Comparison of ENCODE assay signal across 8 cellular contexts in the genomic region with DNA sequence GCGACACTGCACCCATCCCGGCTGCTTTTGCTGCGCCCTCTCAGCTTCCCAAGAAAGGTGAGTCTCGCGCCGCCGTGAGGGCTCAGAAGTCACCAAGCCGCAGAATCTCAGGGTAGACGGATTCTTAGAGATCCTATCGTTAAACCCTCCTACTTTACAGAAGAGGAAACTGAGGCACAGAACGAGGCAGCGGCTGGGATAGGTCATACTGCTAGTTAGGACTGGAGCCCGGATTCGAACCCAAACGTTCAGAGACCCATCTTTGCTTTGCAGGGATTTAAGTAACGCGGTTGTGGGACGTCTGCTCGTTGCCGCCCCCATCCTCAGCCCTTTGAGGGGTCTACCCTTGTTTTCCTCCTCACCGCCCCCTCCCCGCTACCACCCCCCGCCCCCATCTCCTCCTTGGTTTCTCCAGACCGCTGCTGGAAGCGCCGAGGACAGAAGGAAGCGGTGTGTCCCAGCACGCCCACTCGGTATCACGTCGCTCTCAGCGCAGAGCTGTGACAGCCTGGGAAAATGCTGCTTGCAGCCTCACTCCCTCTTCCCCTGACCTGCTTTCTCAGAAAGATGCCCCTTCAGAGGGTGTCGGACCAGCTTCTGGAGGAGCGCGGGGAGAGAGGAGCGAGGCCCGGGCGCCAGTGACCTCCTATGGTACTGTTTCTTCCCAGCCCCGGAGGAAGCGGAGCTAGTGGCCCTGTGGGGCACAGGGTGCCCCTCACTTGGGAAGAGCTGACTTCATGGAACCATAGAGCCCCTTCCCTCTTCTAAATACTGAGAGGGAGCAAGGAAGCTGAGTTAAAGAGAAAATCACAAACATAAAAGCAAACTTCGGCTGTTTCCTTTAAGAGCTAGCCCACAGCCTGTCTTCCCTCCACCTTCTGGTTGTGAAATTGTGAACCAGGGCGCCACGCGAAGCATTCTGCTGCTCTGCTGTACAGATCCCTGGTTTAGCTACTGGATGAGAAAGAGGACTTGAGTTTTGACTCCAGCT. TPM values are rescaled to one million over a fixed set of nuclear protein-coding genes. Genes with fewer than 3 reads are reported as not detected.
DNase-seq lines count a peak whose midpoint lies in the region; ATAC-seq, FAIRE-seq and TF ChIP-seq lines count a peak whose summit lies in the region.

No MANE protein-coding gene starts in this region.

- no peaks in the 10 kb centered on the region for H3K9me1 ChIP-seq in endothelial cell of umbilical vein (replicated peaks; ENCODE audit: control insufficient read depth, extremely low read depth, insufficient read depth, low read length)

- H3K36me3 Mint-ChIP-seq in stimulated activated naive CD8-positive, alpha-beta T cell treated with anti-CD3 and anti-CD28 coated beads, Interleukin-15, Interleukin-2, amounts not matched to agents 100 ng/mL and 50 ng/mL, for 24 hours (ENCODE audit: low read depth), result peaks cover 28% of the 10 kb centered on the region

- peak; percentile 69 for FAIRE-seq in endothelial cell of umbilical vein (lab: Jason Lieb, UNC)

- H3K79me2 ChIP-seq in endothelial cell of umbilical vein (ENCODE audit: control insufficient read depth, insufficient read depth, low read length), result no peaks in the 10 kb centered on the region

- no peak for TF ChIP-seq POLR2A in endothelial cell of umbilical vein (IDR thresholded peaks at IDR 0.05; ENCODE audit: low read depth, low read length)

- DNase-seq in ACHN (peak; percentile 46), NAMALWA (ENCODE audit: low spot score) (peak; percentile 17), endothelial cell of umbilical vein (ENCODE audit: low read depth, low spot score) (peak; percentile 57)
- DNase-seq in activated CD8-positive, alpha-beta memory T cell treated with anti-CD3 and anti-CD28 coated beads, Interleukin-2, amount 50 U/mL, for 4 hours, result peak; percentile 21

- H2AFZ ChIP-seq in endothelial cell of umbilical vein (ENCODE audit: low read depth, low read length), result peak overlapping the region; percentile 96

- no peak for TF ChIP-seq CTCF in endothelial cell of umbilical vein (IDR thresholded peaks at IDR 0.05; ENCODE audit: extremely low read depth in 1 of 2, insufficient read depth in 1 of 2, low read depth in 1 of 2, low read length in 2 of 2)

- intact Hi-C loops in endothelial cell of umbilical vein (cut with micrococcal nuclease), result loop anchor here (1.0 to 10.0 kb wide), 7 partner anchors 18 to 550 kb away; no protein-coding TSS in a partner anchor

- BruUV-seq in endothelial cell of umbilical vein (replicated peaks; lab: Mats Ljungman, UMichigan), result TSS peak; percentile 47

- no peaks in the 10 kb centered on the region for H3K27me3 Mint-ChIP-seq in stimulated activated naive CD8-positive, alpha-beta T cell treated with anti-CD3 and anti-CD28 coated beads, Interleukin-15, Interleukin-2, amounts not matched to agents 100 ng/mL and 50 ng/mL, for 24 hours

- H3K9ac ChIP-seq in endothelial cell of umbilical vein (replicated peaks; ENCODE audit: extremely low read depth, insufficient read depth, low read length), result peak overlapping the region; percentile 79

- peak overlapping the region; percentile 88 for H3K4me3 Mint-ChIP-seq in stimulated activated naive CD8-positive, alpha-beta T cell treated with anti-CD3 and anti-CD28 coated beads, Interleukin-15, Interleukin-2, amounts not matched to agents 100 ng/mL and 50 ng/mL, for 24 hours

- H3K27ac ChIP-seq in endothelial cell of umbilical vein (ENCODE audit: insufficient read depth, low read depth, low read length) (peak overlapping the region; percentile 45), mesodermal cell (ENCODE audit: low read depth, low read length, severe bottlenecking) (peak overlapping the region; percentile 26)

- peak; percentile 30 for ATAC-seq in GM18909 (IDR thresholded peaks at IDR 0.05; ENCODE audit: poor library complexity, unreplicated experiment)
- no peak for ATAC-seq in GM18861 (IDR thresholded peaks at IDR 0.05; ENCODE audit: unreplicated experiment)

- H3K4me1 ChIP-seq in endothelial cell of umbilical vein (ENCODE audit: control insufficient read depth, extremely low read depth, insufficient read depth, low read length) (peaks cover 6% of the 10 kb centered on the region), mesodermal cell (ENCODE audit: control insufficient read depth, insufficient read depth, low read length, poor library complexity, severe bottlenecking) (no peaks in the 10 kb centered on the region)

- no peaks in the 10 kb centered on the region for H3K27me3 ChIP-seq in endothelial cell of umbilical vein (ENCODE audit: control insufficient read depth in 2 of 2, insufficient read depth in 2 of 2, low read length in 2 of 2)

- peak overlapping the region; percentile 67 to 93 (median 87) for H3K4me3 ChIP-seq in endothelial cell of umbilical vein (replicated peaks in 1 of 3; ENCODE audit: insufficient read depth in 1 of 3, low read depth in 1 of 3, low read length in 3 of 3)
- peak overlapping the region; percentile 75 for H3K4me3 ChIP-seq in mesodermal cell (ENCODE audit: extremely low read depth, insufficient read depth, low read length, poor library complexity, severe bottlenecking)

- POLR2A ChIA-PET in endothelial cell of umbilical vein (lab: Charles Lee), result interaction anchor here (0.6 to 0.7 kb wide), 3 partner anchors 178 to 553 kb away, joined by 4 to 7 read pairs (median 4); no protein-coding TSS in a partner anchor

- peak overlapping the region; percentile 71 for H3K27ac Mint-ChIP-seq in stimulated activated naive CD8-positive, alpha-beta T cell treated with anti-CD3 and anti-CD28 coated beads, Interleukin-15, Interleukin-2, amounts not matched to agents 100 ng/mL and 50 ng/mL, for 24 hours

- in situ Hi-C loops in ACHN (cut with HindIII; ENCODE audit: low pct_ligation_motif_present, low pct_unique_long_range_greater_than_20kb, low sequenced_read_pairs), result no loop called here

- dilution Hi-C loops in endothelial cell of umbilical vein (cut with MboI; ENCODE audit: extremely low pct_ligation_motif_present, low sequenced_read_pairs), result no loop called here

- no peaks in the 10 kb centered on the region for H4K20me1 ChIP-seq in endothelial cell of umbilical vein (replicated peaks; ENCODE audit: control insufficient read depth, extremely low read depth, insufficient read depth, low read length)

- H3K9me3 ChIP-seq in endothelial cell of umbilical vein (replicated peaks; ENCODE audit: control insufficient read depth, insufficient read depth, low read length) (no peaks in the 10 kb centered on the region), mesodermal cell (ENCODE audit: control insufficient read depth, low read length) (no peaks in the 10 kb centered on the region)

- H3K4me1 Mint-ChIP-seq in stimulated activated naive CD8-positive, alpha-beta T cell treated with anti-CD3 and anti-CD28 coated beads, Interleukin-15, Interleukin-2, amounts not matched to agents 100 ng/mL and 50 ng/mL, for 24 hours (ENCODE audit: low read depth), result peaks cover 52% of the 10 kb centered on the region

- H3K4me2 ChIP-seq in endothelial cell of umbilical vein (ENCODE audit: insufficient read depth, low read length), result peak overlapping the region; percentile 93

- WGBS in mesodermal cell (ENCODE audit: insufficient coverage in 2 of 2), 2 experiments, result 2 to 5% methylated on average over 12 to 19 of the region's 44 CpGs

- CTCF ChIA-PET in endothelial cell of umbilical vein (lab: Charles Lee), result interaction anchor here (0.5 to 2.8 kb wide), 35 partner anchors 10 to 823 kb away, joined by 3 to 59 read pairs (median 4); partner anchors contain the start of gene CLDN1

- no peaks in the 10 kb centered on the region for H3K9me3 Mint-ChIP-seq in stimulated activated naive CD8-positive, alpha-beta T cell treated with anti-CD3 and anti-CD28 coated beads, Interleukin-15, Interleukin-2, amounts not matched to agents 100 ng/mL and 50 ng/mL, for 24 hours

- H3K36me3 ChIP-seq in endothelial cell of umbilical vein (ENCODE audit: control insufficient read depth in 2 of 2, extremely low read depth in 1 of 2, insufficient read depth in 2 of 2, low read length in 2 of 2) (no peaks in the 10 kb centered on the region), mesodermal cell (ENCODE audit: control insufficient read depth, insufficient read depth, low read length) (no peaks in the 10 kb centered on the region)

TF ChIP-seq in endothelial cell of umbilical vein, 7 proteins besides CTCF, POLR2A, EP300 and RAD21:
- no peak for TF ChIP-seq MAX (IDR thresholded peaks at IDR 0.05; ENCODE audit: insufficient read depth, insufficient read length)
- no peak for TF ChIP-seq FOS (IDR thresholded peaks at IDR 0.05; ENCODE audit: borderline replicate concordance, insufficient read depth, low read length)
- no peak for TF ChIP-seq EZH2 (IDR thresholded peaks at IDR 0.05; ENCODE audit: borderline replicate concordance, low read depth, low read length, severe bottlenecking)
- TF ChIP-seq GATA2 (IDR thresholded peaks at IDR 0.05; ENCODE audit: insufficient read depth, insufficient read length, low read depth, low read length), result no peak
- no peak for TF ChIP-seq JUN (IDR thresholded peaks at IDR 0.05; ENCODE audit: borderline replicate concordance, insufficient read depth, insufficient read length, low read depth)
- no peak for TF ChIP-seq MYC (IDR thresholded peaks at IDR 0.05; ENCODE audit: low read depth, low read length)
- no peak for TF ChIP-seq POLR2AphosphoS5 (IDR thresholded peaks at IDR 0.05; ENCODE audit: insufficient read depth, low read depth, low read length)

RNA-seq across cellular contexts. Expression of gene IL1RAP, which starts 0.6 kb away (rescaled TPM):
- 8.7 and 9.2 TPM in 2 replicates for total RNA-seq in endothelial cell of umbilical vein
- polyA plus RNA-seq in endothelial cell of umbilical vein, result 3.4 and 4.3 TPM in 2 replicates
- polyA plus RNA-seq in endothelial cell of umbilical vein (2011; cell fraction: cytosol; rRNA removed), result 5.1 and 6.4 TPM in 2 replicates
- polyA plus RNA-seq in endothelial cell of umbilical vein (2011; cell fraction: nucleus; rRNA removed), result 7.1 and 9.7 TPM in 2 replicates
- 3.1 and 4.0 TPM in 2 replicates for polyA plus RNA-seq in endothelial cell of umbilical vein (2012)
- polyA minus RNA-seq in endothelial cell of umbilical vein, result 17.1 and 22.2 TPM in 2 replicates
- 10.3 TPM for polyA minus RNA-seq in endothelial cell of umbilical vein (2011; cell fraction: cytosol; rRNA and poly(A)+ RNA removed)
- 20.5 and 43.4 TPM in 2 replicates for polyA minus RNA-seq in endothelial cell of umbilical vein (2011; cell fraction: nucleus; rRNA and poly(A)+ RNA removed)
- polyA plus RNA-seq in mesodermal cell (2013, experiment 1 of 2), result 18.0 TPM
- polyA plus RNA-seq in mesodermal cell (2013, experiment 2 of 2), result 13.7 TPM
